8 cellular contexts compared by ENCODE assay signal in genomic region chr2:42810971-42811865, GRCh38. TPM values are rescaled to one million over a fixed set of nuclear protein-coding genes. Genes with fewer than 3 reads are reported as not detected.
DNase-seq lines count a peak whose midpoint lies in the region; ATAC-seq and TF ChIP-seq lines count a peak whose summit lies in the region.

No MANE protein-coding gene starts in this region.

- 1 to 3% methylated on average over 28 to 40 of the region's 51 CpGs for WGBS in lower leg skin, 2 donors

- peak; percentile 19 for ATAC-seq in GM21515 (IDR thresholded peaks at IDR 0.05; ENCODE audit: unreplicated experiment)

- no peak for TF ChIP-seq POLR2A in lower leg skin (IDR thresholded peaks at IDR 0.05)

- intact Hi-C loops in lower leg skin (cut with DNase I; ENCODE audit: low total_unique reads), result no loop called here

- DNase-seq in EL (peak; percentile 76), Kasumi-1 (lab: John Stamatoyannopoulos, UW) (peak; percentile 66 to 70), ecto neural progenitor cell (ENCODE audit: low spot score) (peak; percentile 74), lower leg skin (ENCODE audit: low spot score in 2 of 2) (peak; percentile 63 to 94), SIG-M5 treated with dmso at 0.1 percent for 504 hours (lab: John Stamatoyannopoulos, UW; ENCODE audit: unreplicated experiment) (no peak)
- peak; percentile 32 for DNase-seq in activated CD4-positive, alpha-beta T cell treated with anti-CD3 and anti-CD28 coated beads for 1 hour
- peak; percentile 17 to 44 (median 25) for DNase-seq in stimulated activated CD4-positive, alpha-beta T cell treated with anti-CD3 and anti-CD28 coated beads, TNF-alpha, amount 100 ng/mL, for 24 hours (ENCODE audit: low read depth in 3 of 3)

- H3K4me3 ChIP-seq in lower leg skin (ENCODE audit: low read depth, poor library complexity, severe bottlenecking), result peak overlapping the region; percentile 73

- no peak for TF ChIP-seq CTCF in lower leg skin (IDR thresholded peaks at IDR 0.05)

RNA-seq across cellular contexts. Expression of gene HAAO, which starts 18.8 kb away (rescaled TPM):
- 1 to 10 TPM; 1.7 to 4.3 (median 3.3) TPM for total RNA-seq in lower leg skin

RNA-seq across cellular contexts. Expression of gene OXER1, which starts 47.3 kb away (rescaled TPM):
- total RNA-seq in lower leg skin, result 1 to 10 TPM in 2 of 4 donors, under 1 TPM in 1, not detected in 1; 0.84 to 2.5 (median 1.7) TPM
